Comparison of ENCODE assay signal across 18 cellular contexts in genomic region chr15:89330119-89330518, GRCh38. TPM values are rescaled to one million over a fixed set of nuclear protein-coding genes. Genes with fewer than 3 reads are reported as not detected.
DNase-seq lines count a peak whose midpoint lies in the region; ATAC-seq and TF ChIP-seq lines count a peak whose summit lies in the region.
"Had no signal": no experiment of that assay in that cellular context is flagged by ENCODE, and none has a peak within 500 bp of the region (broad histone marks: within the 10 kb centered on the region; RNA-seq: fewer than 3 reads in every experiment).

No MANE protein-coding gene starts in this region.

- peaks cover 9 to 55% (median 24%) of the 10 kb centered on the region in 4 donors for H3K4me1 ChIP-seq in Peyer's patch
- H3K4me1 ChIP-seq in skeletal muscle satellite cell (ENCODE audit: control insufficient read depth, insufficient read depth, low read length), result peaks cover 39% of the 10 kb centered on the region
- H3K4me1 ChIP-seq in SK-N-SH (ENCODE audit: control insufficient read depth in 1 of 2, insufficient read depth in 2 of 2, low read depth in 1 of 2, low read length in 1 of 2), result peaks cover 18 to 44% of the 10 kb centered on the region in 2 experiments
- H3K4me1 ChIP-seq in mesenchymal stem cell (ENCODE audit: control insufficient read depth, insufficient read depth, low read depth, low read length), result peaks cover 25% of the 10 kb centered on the region

- CTCF ChIA-PET in activated CD4-positive, alpha-beta T cell treated with anti-CD3 and anti-CD28 coated beads for 36 hours (lab: Charles Lee), result interaction anchor here (0.6 to 2.0 kb wide), 6 partner anchors 13 to 123 kb away, joined by 3 to 7 read pairs (median 4); no protein-coding TSS in a partner anchor
- CTCF ChIA-PET in SK-N-SH (lab: Yijun Ruan, JAX), result interaction anchor here (0.8 to 1.7 kb wide), 7 partner anchors 9 to 152 kb away, joined by 3 to 4 read pairs (median 3); no protein-coding TSS in a partner anchor

- peak overlapping the region; percentile 35 for H3K4me3 Mint-ChIP-seq in activated CD4-positive, alpha-beta T cell treated with anti-CD3 and anti-CD28 coated beads for 36 hours
- H3K4me3 Mint-ChIP-seq: GM23338 had no signal

- TF ChIP-seq CTCF in Peyer's patch (IDR thresholded peaks at IDR 0.05), result peak in 1 of 6 experiments; percentile 2
- TF ChIP-seq CTCF in SK-N-SH (IDR thresholded peaks at IDR 0.05), result no peak

- H4K8ac ChIP-seq in mesenchymal stem cell (ENCODE audit: low read length), result no peak overlapping the region

- no peak for TF ChIP-seq RAD21 in SK-N-SH (IDR thresholded peaks at IDR 0.05; ENCODE audit: low read length)

- DNase-seq in activated CD4-positive, alpha-beta T cell treated with anti-CD3 and anti-CD28 coated beads for 36 hours, result no peak
- DNase-seq in activated CD4-positive, alpha-beta T cell treated with anti-CD3 and anti-CD28 coated beads, Interleukin-2, amount 50 U/mL, for 48 hours, result no peak
- DNase-seq in Peyer's patch, result peak in 2 of 3 donors; percentile 71 to 80
- no peak for DNase-seq in SK-N-SH
- DNase-seq in mesenchymal stem cell, result no peak
- DNase-seq: adrenal gland; left ventricle myocardium inferior; NCI-H1694 treated with DMSO at 0.1 percent for 48 hours; NCI-H748 treated with DMSO at 0.1 percent for 48 hours; right lobe of liver; stimulated activated naive CD4-positive, alpha-beta T cell treated with Interleukin-2 at 50 U/mL for 16 hours; T-helper 9 cell had no signal

- no peaks in the 10 kb centered on the region for H3K9me3 Mint-ChIP-seq in activated CD4-positive, alpha-beta T cell treated with anti-CD3 and anti-CD28 coated beads for 36 hours (ENCODE audit: low read depth)

- H3K9ac ChIP-seq in skeletal muscle satellite cell (ENCODE audit: low read depth, low read length) (no peak overlapping the region), SK-N-SH (no peak overlapping the region), mesenchymal stem cell (ENCODE audit: low read length) (no peak overlapping the region)

- no peak overlapping the region for H2AK5ac ChIP-seq in mesenchymal stem cell (ENCODE audit: low read length, severe bottlenecking)

- H3K4me1 Mint-ChIP-seq in activated CD4-positive, alpha-beta T cell treated with anti-CD3 and anti-CD28 coated beads for 36 hours, result peaks cover 52% of the 10 kb centered on the region

- no peak overlapping the region for H2BK12ac ChIP-seq in mesenchymal stem cell (ENCODE audit: low read length in 2 of 2)

- ATAC-seq in activated CD4-positive, alpha-beta T cell treated with anti-CD3 and anti-CD28 coated beads for 36 hours, result no peak
- ATAC-seq in HG02870 (IDR thresholded peaks at IDR 0.05; ENCODE audit: unreplicated experiment), result no peak
- ATAC-seq: A549, GM23338, right lobe of liver had no signal

- no peaks in the 10 kb centered on the region for H3K27me3 ChIP-seq in Peyer's patch
- no peaks in the 10 kb centered on the region for H3K27me3 ChIP-seq in skeletal muscle satellite cell (ENCODE audit: control insufficient read depth, insufficient read depth, low read length)
- H3K27me3 ChIP-seq in SK-N-SH (ENCODE audit: insufficient read depth), result no peaks in the 10 kb centered on the region
- no peaks in the 10 kb centered on the region for H3K27me3 ChIP-seq in mesenchymal stem cell (ENCODE audit: control insufficient read depth in 1 of 2, insufficient read depth in 1 of 2, low read length in 2 of 2)
- H3K27me3 ChIP-seq: adrenal gland, right lobe of liver had no signal

- H4K91ac ChIP-seq in mesenchymal stem cell (ENCODE audit: low read length), result no peak overlapping the region

- H3K36me3 Mint-ChIP-seq in activated CD4-positive, alpha-beta T cell treated with anti-CD3 and anti-CD28 coated beads for 36 hours (ENCODE audit: low read depth), result peaks cover 78% of the 10 kb centered on the region

- H3F3A ChIP-seq in SK-N-SH (replicated peaks; ENCODE audit: insufficient read depth), result no peaks in the 10 kb centered on the region

- H3K9me2 ChIP-seq in SK-N-SH, result no peaks in the 10 kb centered on the region

- POLR2A ChIA-PET in activated CD4-positive, alpha-beta T cell treated with anti-CD3 and anti-CD28 coated beads for 36 hours (lab: Charles Lee), result interaction anchor here (0.5 to 0.7 kb wide), 3 partner anchors 54 to 270 kb away, joined by 4 read pairs; no protein-coding TSS in a partner anchor
- POLR2A ChIA-PET in SK-N-SH (lab: Yijun Ruan, JAX), result no interaction called here

- H3K79me1 ChIP-seq in mesenchymal stem cell (replicated peaks; ENCODE audit: low read length, poor library complexity, severe bottlenecking), result peaks cover 47% of the 10 kb centered on the region

- 95% methylated on average over 5 of the region's 6 CpGs for WGBS in SK-N-SH (ENCODE audit: low lambda C conversion rate)
- 100% methylated on average over 3 of the region's 6 CpGs for WGBS in mesenchymal stem cell

- peaks cover 56% of the 10 kb centered on the region for H4K20me1 ChIP-seq in SK-N-SH (ENCODE audit: insufficient read depth)

- intact Hi-C loops in activated CD4-positive, alpha-beta T cell treated with anti-CD3 and anti-CD28 coated beads for 36 hours (cut with DNase I, micrococcal nuclease), result loop anchor here in 1 of 2 experiments (5.0 to 10.0 kb wide), 4 partner anchors 263 to 1265 kb away; partner anchors contain the start of genes AEN and HAPLN3

- H3K23ac ChIP-seq in mesenchymal stem cell (ENCODE audit: low read length in 2 of 2), result no peak overlapping the region

- no peak overlapping the region for H3K18ac ChIP-seq in mesenchymal stem cell (ENCODE audit: low read depth in 1 of 2, low read length in 2 of 2)

- H2AFZ ChIP-seq in SK-N-SH (ENCODE audit: low read depth), result no peak overlapping the region
- H2AFZ ChIP-seq in mesenchymal stem cell (ENCODE audit: low read depth, low read length), result no peak overlapping the region
- H2AFZ ChIP-seq: GM23338 had no signal

- H3K27ac ChIP-seq in Peyer's patch (peak overlapping the region in 2 of 4 donors; percentile 8 to 54), cingulate gyrus (ENCODE audit: low read depth, low read length) (peak overlapping the region; percentile 1), SK-N-SH (ENCODE audit: low read depth in 2 of 2, low read length in 1 of 2) (no peak overlapping the region; a peak in 1 of 4 replicates), mesenchymal stem cell (ENCODE audit: low read length, poor library complexity, severe bottlenecking) (no peak overlapping the region)
- H3K27ac ChIP-seq: A549, adrenal gland, coronary artery, left ventricle myocardium inferior, right lobe of liver had no signal

- H3K4ac ChIP-seq in mesenchymal stem cell (ENCODE audit: low read depth in 1 of 2, low read length in 2 of 2), result no peak overlapping the region

- H2BK15ac ChIP-seq in mesenchymal stem cell (ENCODE audit: low read depth, poor library complexity, severe bottlenecking), result no peak overlapping the region

- no peak for TF ChIP-seq POLR2A in Peyer's patch (IDR thresholded peaks at IDR 0.05)

- no peak for TF ChIP-seq EP300 in SK-N-SH (IDR thresholded peaks at IDR 0.05; ENCODE audit: borderline replicate concordance in 1 of 2, low read depth in 1 of 2, low read length in 1 of 2)

- H3K9me3 ChIP-seq in Peyer's patch (no peaks in the 10 kb centered on the region), skeletal muscle satellite cell (replicated peaks; ENCODE audit: low read length) (no peaks in the 10 kb centered on the region), SK-N-SH (no peaks in the 10 kb centered on the region), mesenchymal stem cell (ENCODE audit: control insufficient read depth, low read length) (no peaks in the 10 kb centered on the region)
- H3K9me3 ChIP-seq: A549, adrenal gland, left ventricle myocardium inferior, right lobe of liver had no signal

- H3K79me2 ChIP-seq in SK-N-SH (ENCODE audit: insufficient read depth), result peaks cover 61% of the 10 kb centered on the region

- peak overlapping the region; percentile 59 for H3K27ac Mint-ChIP-seq in activated CD4-positive, alpha-beta T cell treated with anti-CD3 and anti-CD28 coated beads for 36 hours
- H3K27ac Mint-ChIP-seq: GM23338 had no signal

- no peak overlapping the region for H3K14ac ChIP-seq in mesenchymal stem cell (ENCODE audit: low read length in 2 of 2)

- no peak overlapping the region for H2BK120ac ChIP-seq in mesenchymal stem cell (ENCODE audit: low read depth, low read length)

- H2BK5ac ChIP-seq in mesenchymal stem cell (ENCODE audit: low read depth, low read length, poor library complexity, severe bottlenecking), result no peak overlapping the region

- H3K4me3 ChIP-seq in Peyer's patch (no peak overlapping the region), skeletal muscle satellite cell (ENCODE audit: low read length) (no peak overlapping the region), SK-N-SH (ENCODE audit: low read depth in 2 of 2, low read length in 1 of 2) (no peak overlapping the region), mesenchymal stem cell (ENCODE audit: insufficient read depth in 1 of 2, low read depth in 1 of 2, low read length in 2 of 2) (no peak overlapping the region)
- H3K4me3 ChIP-seq: A549, adrenal gland, GM23338, left ventricle myocardium inferior, right lobe of liver had no signal

- H3K36me3 ChIP-seq in Peyer's patch (peaks cover 0 to 81% (median 5%) of the 10 kb centered on the region in 3 donors), skeletal muscle satellite cell (ENCODE audit: insufficient read depth, low read length) (peaks cover 83% of the 10 kb centered on the region), SK-N-SH (replicated peaks in 1 of 2; ENCODE audit: control insufficient read depth in 1 of 2, insufficient read depth in 2 of 2, low read length in 1 of 2) (peaks cover 59 to 80% of the 10 kb centered on the region in 2 experiments), mesenchymal stem cell (ENCODE audit: control insufficient read depth in 1 of 2, insufficient read depth in 2 of 2, low read depth in 1 of 2, low read length in 2 of 2) (peaks cover 70 to 79% of the 10 kb centered on the region in 2 experiments)

- peaks cover 2% of the 10 kb centered on the region for H3K27me3 Mint-ChIP-seq in activated CD4-positive, alpha-beta T cell treated with anti-CD3 and anti-CD28 coated beads for 36 hours

- H3K4me2 ChIP-seq in skeletal muscle satellite cell (ENCODE audit: low read length) (peak overlapping the region; percentile 98), SK-N-SH (no peak overlapping the region), mesenchymal stem cell (ENCODE audit: low read length, poor library complexity, severe bottlenecking) (no peak overlapping the region)
- H3K4me2 ChIP-seq: A549, GM23338 had no signal

RNA-seq across cellular contexts. Expression of gene POLG, which starts 4.5 kb away (rescaled TPM):
- 10 to 100 TPM; 63.2 to 80.4 TPM for total RNA-seq in activated CD4-positive, alpha-beta T cell treated with anti-CD3 and anti-CD28 coated beads for 36 hours
- total RNA-seq in Peyer's patch, result 100 to 1,000 TPM in 3 of 4 donors, 10 to 100 TPM in 1; 63.7 to 136 (median 120) TPM
- total RNA-seq in skeletal muscle satellite cell (2012; rRNA removed), result 71.2 and 77.6 TPM in 2 replicates
- polyA plus RNA-seq in SK-N-SH (2012; rRNA removed), result 24.9 and 25.1 TPM in 2 replicates
- 13.4 and 18.8 TPM in 2 replicates for polyA plus RNA-seq in SK-N-SH (2012; cell fraction: cytosol; rRNA removed)
- polyA plus RNA-seq in SK-N-SH (2012; cell fraction: nucleus; rRNA removed), result 145 and 160 TPM in 2 replicates
- polyA plus RNA-seq in mesenchymal stem cell (2013, experiment 1 of 2), result 18.2 TPM
- 16.6 TPM for polyA plus RNA-seq in mesenchymal stem cell (2013, experiment 2 of 2)

Comparison
In these comparisons a context has a peak if more than half of its experiments do, and no peak if none do; other contexts are left out.
1. DNase-seq: peak in Peyer's patch (2 of 3); none in activated CD4-positive, alpha-beta T cell treated with anti-CD3 and anti-CD28 coated beads for 36 hours (single experiment), activated CD4-positive, alpha-beta T cell treated with anti-CD3 and anti-CD28 coated beads, Interleukin-2, amount 50 U/mL, for 48 hours (0 of 2), SK-N-SH (single experiment) and mesenchymal stem cell (single experiment).